Comparison of ENCODE assay signal across 14 cellular contexts in genomic region chr22:42282252-42282942, GRCh38. TPM values are rescaled to one million over a fixed set of nuclear protein-coding genes. Genes with fewer than 3 reads are reported as not detected.
A peak's percentile ranks its signal among the peaks of the same experiment; 100 is the strongest.
DNase-seq lines count a peak whose midpoint lies in the region; ATAC-seq and TF ChIP-seq lines count a peak whose summit lies in the region.
"Had no signal": no experiment of that assay in that cellular context is flagged by ENCODE, and none has a peak within 500 bp of the region (broad histone marks: within the 10 kb centered on the region; RNA-seq: fewer than 3 reads in every experiment).

No MANE protein-coding gene starts in this region.

- TF ChIP-seq CTCF in CD4-positive, alpha-beta T cell (IDR thresholded peaks at IDR 0.05): no peak
- TF ChIP-seq CTCF in HL-60 (IDR thresholded peaks at IDR 0.05; ENCODE audit: insufficient read depth, low read length) (no peak), glutamatergic neuron (IDR thresholded peaks at IDR 0.05; ENCODE audit: partially characterized antibody, unreplicated experiment) (no peak), neural crest cell (conservative IDR thresholded peaks at IDR 0.05) (no peak)

- H3K4me3 ChIP-seq in HL-60 (replicated peaks; ENCODE audit: insufficient read depth, low read length) (no peak overlapping the region), Karpas-422 (ENCODE audit: low read length) (no peak overlapping the region)
- H3K4me3 ChIP-seq: lung had no signal

- H3K36me3 Mint-ChIP-seq in CD4-positive, alpha-beta T cell (ENCODE audit: low read depth): no peaks in the 10 kb centered on the region
- H3K36me3 Mint-ChIP-seq in glutamatergic neuron (ENCODE audit: unreplicated experiment) (no peaks in the 10 kb centered on the region), neural crest cell (ENCODE audit: low read depth) (no peaks in the 10 kb centered on the region)

- H3K27me3 ChIP-seq in CD4-positive, alpha-beta T cell (ENCODE audit: control insufficient read depth, insufficient read depth, low read length): no peaks in the 10 kb centered on the region
- H3K27me3 ChIP-seq in HL-60 (ENCODE audit: insufficient read depth, poor library complexity, severe bottlenecking): no peaks in the 10 kb centered on the region
- H3K27me3 ChIP-seq in Karpas-422 (ENCODE audit: low read length): no peaks in the 10 kb centered on the region

- no peak overlapping the region for H3K27ac ChIP-seq in CD4-positive, alpha-beta T cell (ENCODE audit: low read depth, low read length)
- peak overlapping the region; percentile 33 for H3K27ac ChIP-seq in HL-60 (replicated peaks)
- H3K27ac ChIP-seq in Karpas-422 (ENCODE audit: low read length): no peak overlapping the region
- H3K27ac ChIP-seq: gastrocnemius medialis, VCaP had no signal

- H3K27me3 Mint-ChIP-seq in CD4-positive, alpha-beta T cell: no peaks in the 10 kb centered on the region
- H3K27me3 Mint-ChIP-seq in glutamatergic neuron (ENCODE audit: unreplicated experiment) (peaks cover 11% of the 10 kb centered on the region), neural crest cell (ENCODE audit: low read depth) (peaks cover 53% of the 10 kb centered on the region)

- no peaks in the 10 kb centered on the region for H3K9me3 ChIP-seq in CD4-positive, alpha-beta T cell (ENCODE audit: control insufficient read depth, low read length)
- no peaks in the 10 kb centered on the region for H3K9me3 ChIP-seq in Karpas-422 (ENCODE audit: low read length)
- H3K9me3 ChIP-seq: gastrocnemius medialis had no signal

- H3K4me2 ChIP-seq in Karpas-422 (ENCODE audit: low read depth, low read length, poor library complexity, severe bottlenecking): no peak overlapping the region

- no peaks in the 10 kb centered on the region for H3K9me3 Mint-ChIP-seq in CD4-positive, alpha-beta T cell
- H3K9me3 Mint-ChIP-seq in glutamatergic neuron (ENCODE audit: unreplicated experiment) (peaks cover 7% of the 10 kb centered on the region), neural crest cell (no peaks in the 10 kb centered on the region)

- no peaks in the 10 kb centered on the region for H3K9me2 ChIP-seq in Karpas-422 (replicated peaks; ENCODE audit: insufficient read depth, low read length)

- DNase-seq in CD4-positive, alpha-beta T cell: no peak
- no peak for DNase-seq in HL-60 (ENCODE audit: low read depth in 1 of 2, low spot score in 1 of 2)
- DNase-seq in glutamatergic neuron: no peak
- no peak for DNase-seq in neural crest cell (ENCODE audit: low read depth, low spot score)
- DNase-seq in T1000 (lab: John Stamatoyannopoulos, UW): no peak
- no peak for DNase-seq in Karpas-422
- DNase-seq: COR-L47, cortex of kidney, gastrocnemius medialis, RPMI8226 had no signal

- H3K27ac Mint-ChIP-seq in CD4-positive, alpha-beta T cell: peak overlapping the region; percentile 53
- peak overlapping the region; percentile 96 for H3K27ac Mint-ChIP-seq in glutamatergic neuron (ENCODE audit: unreplicated experiment)
- H3K27ac Mint-ChIP-seq in neural crest cell (ENCODE audit: unreplicated experiment): peak overlapping the region; percentile 98

- H4K20me1 ChIP-seq in Karpas-422 (ENCODE audit: insufficient read depth, low read depth, low read length): peaks cover 33% of the 10 kb centered on the region

- CTCF ChIA-PET in CD4-positive, alpha-beta T cell (lab: Charles Lee): interaction anchor here (1.7 kb wide), 1 partner anchor 192 kb away, joined by 4 read pairs; the partner anchor contains the start of gene NDUFA6

- no peaks in the 10 kb centered on the region for H3K36me3 ChIP-seq in Karpas-422 (ENCODE audit: insufficient read depth, low read length)
- H3K36me3 ChIP-seq: gastrocnemius medialis had no signal

- H3K4me1 ChIP-seq in Karpas-422 (ENCODE audit: low read length): peaks cover 15% of the 10 kb centered on the region

- ATAC-seq in CD4-positive, alpha-beta T cell (ENCODE audit: poor library complexity): no peak
- ATAC-seq in GM19023 (IDR thresholded peaks at IDR 0.05; ENCODE audit: unreplicated experiment) (no peak), GM19324 (IDR thresholded peaks at IDR 0.05; ENCODE audit: low FRiP score, unreplicated experiment) (no peak)
- ATAC-seq: gastrocnemius medialis had no signal

- H2AFZ ChIP-seq in Karpas-422 (ENCODE audit: low read length): no peak overlapping the region

- H3K79me2 ChIP-seq in Karpas-422 (ENCODE audit: low read length): no peaks in the 10 kb centered on the region

- POLR2A ChIA-PET in CD4-positive, alpha-beta T cell (lab: Charles Lee): interaction anchor here (0.9 kb wide), 1 partner anchor 30 kb away, joined by 3 read pairs; no protein-coding TSS in a partner anchor

- H3K4me1 Mint-ChIP-seq in CD4-positive, alpha-beta T cell (ENCODE audit: low read depth): peaks cover 36% of the 10 kb centered on the region
- peaks cover 19% of the 10 kb centered on the region for H3K4me1 Mint-ChIP-seq in glutamatergic neuron (ENCODE audit: low read depth, unreplicated experiment)
- peaks cover 20% of the 10 kb centered on the region for H3K4me1 Mint-ChIP-seq in neural crest cell

- H3K4me3 Mint-ChIP-seq in CD4-positive, alpha-beta T cell: peak overlapping the region; percentile 76
- peak overlapping the region; percentile 90 for H3K4me3 Mint-ChIP-seq in glutamatergic neuron (ENCODE audit: unreplicated experiment)
- peak overlapping the region; percentile 75 for H3K4me3 Mint-ChIP-seq in neural crest cell

- intact Hi-C loops in CD4-positive, alpha-beta T cell (cut with DNase I, micrococcal nuclease): no loop called here

- no peak overlapping the region for H3K9ac ChIP-seq in Karpas-422 (ENCODE audit: low read length)

RNA-seq across cellular contexts. Expression of gene TCF20, which starts 11.9 kb away (rescaled TPM):
- total RNA-seq in CD4-positive, alpha-beta T cell: 10 to 100 TPM; 61.6 to 64.1 TPM
- total RNA-seq in glutamatergic neuron (ENCODE audit: unreplicated experiment): 112 TPM
- 65.0 and 67.5 TPM in 2 replicates for total RNA-seq in neural crest cell
- 38.1 and 60.1 TPM in 2 replicates for total RNA-seq in Karpas-422 (2014; rRNA removed; shearing (Covaris generic); ENCODE audit: low replicate concordance)
